Comparison of ENCODE assay signal across 10 cellular contexts in genomic region chr14:103713304-103714062, GRCh38. TPM values are rescaled to one million over a fixed set of nuclear protein-coding genes. Genes with fewer than 3 reads are reported as not detected.
A peak's percentile ranks its signal among the peaks of the same experiment; 100 is the strongest.
DNase-seq lines count a peak whose midpoint lies in the region; ATAC-seq and TF ChIP-seq lines count a peak whose summit lies in the region.
"Had no signal": no experiment of that assay in that cellular context is flagged by ENCODE, and none has a peak within 500 bp of the region (broad histone marks: within the 10 kb centered on the region; RNA-seq: fewer than 3 reads in every experiment).

No MANE protein-coding gene starts in this region.

- no peak for ATAC-seq in RWPE2 (ENCODE audit: low read depth)
- no peak for ATAC-seq in stimulated activated memory B cell treated with anti-CD40 and anti-IgM and Interleukin-4, amounts not matched to agents 10 μg/mL and 1 μg/mL and 100 μg/mL, for 72 hours
- no peak for ATAC-seq in HG02763 (IDR thresholded peaks at IDR 0.05; ENCODE audit: unreplicated experiment)

- no peaks in the 10 kb centered on the region for H3K9me3 ChIP-seq in RWPE2 (ENCODE audit: severe bottlenecking)

- peaks cover 32% of the 10 kb centered on the region for H3K4me1 Mint-ChIP-seq in activated naive CD4-positive, alpha-beta T cell treated with anti-CD3 and anti-CD28 coated beads for 36 hours (ENCODE audit: low read depth)
- peaks cover 39% of the 10 kb centered on the region for H3K4me1 Mint-ChIP-seq in endothelial cell (ENCODE audit: unreplicated experiment)
- peaks cover 43% of the 10 kb centered on the region for H3K4me1 Mint-ChIP-seq in stimulated activated memory B cell treated with anti-CD40 and anti-IgM and Interleukin-4, amounts not matched to agents 10 μg/mL and 1 μg/mL and 100 μg/mL, for 72 hours

- no peak overlapping the region for H3K4me3 ChIP-seq in RWPE2 (ENCODE audit: severe bottlenecking)

- no peaks in the 10 kb centered on the region for H3K9me3 Mint-ChIP-seq in activated naive CD4-positive, alpha-beta T cell treated with anti-CD3 and anti-CD28 coated beads for 36 hours
- H3K9me3 Mint-ChIP-seq in endothelial cell (ENCODE audit: unreplicated experiment), result no peaks in the 10 kb centered on the region
- H3K9me3 Mint-ChIP-seq in stimulated activated memory B cell treated with anti-CD40 and anti-IgM and Interleukin-4, amounts not matched to agents 10 μg/mL and 1 μg/mL and 100 μg/mL, for 72 hours, result no peaks in the 10 kb centered on the region

- intact Hi-C loops in activated naive CD4-positive, alpha-beta T cell treated with anti-CD3 and anti-CD28 coated beads for 36 hours (cut with micrococcal nuclease), result loop anchor here (2.0 kb wide), 2 partner anchors 151 to 379 kb away; partner anchors contain the start of genes BAG5, COA8 and EIF5

- peak overlapping the region; percentile 86 for H3K27ac ChIP-seq in RWPE2 (ENCODE audit: poor library complexity, severe bottlenecking)

- H3K27me3 ChIP-seq in RWPE2 (ENCODE audit: insufficient read depth, poor library complexity, severe bottlenecking), result no peaks in the 10 kb centered on the region

- TF ChIP-seq CTCF in RWPE2 (IDR thresholded peaks at IDR 0.05; ENCODE audit: poor library complexity, severe bottlenecking) (no peak), endothelial cell (IDR thresholded peaks at IDR 0.05; ENCODE audit: unreplicated experiment) (no peak)

- DNase-seq in activated naive CD4-positive, alpha-beta T cell treated with anti-CD3 and anti-CD28 coated beads for 36 hours, result no peak
- no peak for DNase-seq in activated naive CD4-positive, alpha-beta T cell treated with anti-CD3 and anti-CD28 coated beads, Interleukin-2, amount 50 U/mL, for 16 hours
- DNase-seq in RWPE2 (ENCODE audit: low spot score), result no peak
- no peak for DNase-seq in endothelial cell (ENCODE audit: low spot score)
- no peak for DNase-seq in NOMO-1 (lab: John Stamatoyannopoulos, UW; ENCODE audit: unreplicated experiment in 2 of 2)
- DNase-seq in HUDEP-2 (lab: John Stamatoyannopoulos, UW; ENCODE audit: unreplicated experiment in 76 of 76), result no peak
- DNase-seq: AML-193, NCI-H2227 treated with DMSO at 0.1 percent for 48 hours had no signal

- no peaks in the 10 kb centered on the region for H3K27me3 Mint-ChIP-seq in activated naive CD4-positive, alpha-beta T cell treated with anti-CD3 and anti-CD28 coated beads for 36 hours (ENCODE audit: low read depth)
- H3K27me3 Mint-ChIP-seq in endothelial cell (ENCODE audit: unreplicated experiment), result peaks cover 43% of the 10 kb centered on the region
- H3K27me3 Mint-ChIP-seq in stimulated activated memory B cell treated with anti-CD40 and anti-IgM and Interleukin-4, amounts not matched to agents 10 μg/mL and 1 μg/mL and 100 μg/mL, for 72 hours, result no peaks in the 10 kb centered on the region

- peak overlapping the region; percentile 93 for H3K4me3 Mint-ChIP-seq in activated naive CD4-positive, alpha-beta T cell treated with anti-CD3 and anti-CD28 coated beads for 36 hours
- no peak overlapping the region for H3K4me3 Mint-ChIP-seq in endothelial cell (ENCODE audit: unreplicated experiment)
- peak overlapping the region; percentile 88 for H3K4me3 Mint-ChIP-seq in stimulated activated memory B cell treated with anti-CD40 and anti-IgM and Interleukin-4, amounts not matched to agents 10 μg/mL and 1 μg/mL and 100 μg/mL, for 72 hours

- CTCF ChIA-PET in activated naive CD4-positive, alpha-beta T cell treated with anti-CD3 and anti-CD28 coated beads for 36 hours (lab: Charles Lee), result interaction anchor here (0.6 to 1.0 kb wide), 2 partner anchors 29 to 466 kb away, joined by 3 read pairs; no protein-coding TSS in a partner anchor

- peaks cover 59% of the 10 kb centered on the region for H3K36me3 ChIP-seq in RWPE2 (ENCODE audit: low read depth)

- no peak overlapping the region for H3K27ac Mint-ChIP-seq in activated naive CD4-positive, alpha-beta T cell treated with anti-CD3 and anti-CD28 coated beads for 36 hours
- H3K27ac Mint-ChIP-seq in endothelial cell (ENCODE audit: unreplicated experiment), result peak overlapping the region; percentile 54
- peak overlapping the region; percentile 75 for H3K27ac Mint-ChIP-seq in stimulated activated memory B cell treated with anti-CD40 and anti-IgM and Interleukin-4, amounts not matched to agents 10 μg/mL and 1 μg/mL and 100 μg/mL, for 72 hours

- peaks cover 22% of the 10 kb centered on the region for H3K36me3 Mint-ChIP-seq in activated naive CD4-positive, alpha-beta T cell treated with anti-CD3 and anti-CD28 coated beads for 36 hours (ENCODE audit: low read depth)
- H3K36me3 Mint-ChIP-seq in endothelial cell (ENCODE audit: low read depth, unreplicated experiment), result peaks cover 18% of the 10 kb centered on the region
- peaks cover 10% of the 10 kb centered on the region for H3K36me3 Mint-ChIP-seq in stimulated activated memory B cell treated with anti-CD40 and anti-IgM and Interleukin-4, amounts not matched to agents 10 μg/mL and 1 μg/mL and 100 μg/mL, for 72 hours

- peaks cover 36% of the 10 kb centered on the region for H3K4me1 ChIP-seq in RWPE2 (ENCODE audit: insufficient read depth, poor library complexity, severe bottlenecking)

RNA-seq across cellular contexts. Expression of gene XRCC3, which starts 1.8 kb away (rescaled TPM):
- total RNA-seq in activated naive CD4-positive, alpha-beta T cell treated with anti-CD3 and anti-CD28 coated beads for 36 hours, result 10 to 100 TPM; 49.0 to 50.4 TPM
- 10.2 TPM for total RNA-seq in endothelial cell (ENCODE audit: unreplicated experiment)

RNA-seq across cellular contexts. Expression of gene ZFYVE21, which starts 2.1 kb away (rescaled TPM):
- 10 to 100 TPM in 1 of 2 experiments, 1 to 10 TPM in 1; 9.1 to 10.4 TPM for total RNA-seq in activated naive CD4-positive, alpha-beta T cell treated with anti-CD3 and anti-CD28 coated beads for 36 hours
- 48.1 TPM for total RNA-seq in endothelial cell (ENCODE audit: unreplicated experiment)
